1 cellular context compared by ENCODE assay signal in genomic region chr13:77062097-77062496, GRCh38.
TF ChIP-seq lines count a peak whose summit lies in the region.

No MANE protein-coding gene starts in this region.

TF ChIP-seq in GM23338, 12 proteins besides CTCF, POLR2A, EP300 and RAD21 (continued from another document):
- TF ChIP-seq ZNF462 (CRISPR knock-in tag; IDR thresholded peaks at IDR 0.05) (no peak), NANOG (IDR thresholded peaks at IDR 0.05; ENCODE audit: borderline replicate concordance) (no peak), POLR2AphosphoS5 (IDR thresholded peaks at IDR 0.05; ENCODE audit: low read depth) (no peak), ZNF114 (CRISPR knock-in tag; IDR thresholded peaks at IDR 0.05) (no peak), ZNF331 (CRISPR knock-in tag; IDR thresholded peaks at IDR 0.05; ENCODE audit: low read depth) (no peak), EZH2 (IDR thresholded peaks at IDR 0.05; ENCODE audit: low read depth, unreplicated experiment) (no peak), ETS1 (IDR thresholded peaks at IDR 0.05) (no peak), EZH2phosphoT487 (IDR thresholded peaks at IDR 0.05; ENCODE audit: unreplicated experiment) (no peak), REST (IDR thresholded peaks at IDR 0.05; ENCODE audit: unreplicated experiment) (no peak)
